In genomic region chr10:15726042-15726441, GRCh38 we compare ENCODE assay signal across 14 cellular contexts.
"Had no signal": no experiment of that assay in that cellular context is flagged by ENCODE, and none has a peak within 500 bp of the region (broad histone marks: within the 10 kb centered on the region; RNA-seq: fewer than 3 reads in every experiment).

No MANE protein-coding gene starts in this region.

- H2AFZ ChIP-seq: hepatocyte had no signal

- H3K9me3 ChIP-seq: neutrophil, psoas muscle, testis had no signal

- H3K4me1 Mint-ChIP-seq: stimulated activated memory B cell treated with anti-CD40 and anti-IgM and Interleukin-4, amounts not matched to agents 10 μg/mL and 1 μg/mL and 100 μg/mL, for 72 hours had no signal

- H3K36me3 Mint-ChIP-seq: stimulated activated memory B cell treated with anti-CD40 and anti-IgM and Interleukin-4, amounts not matched to agents 10 μg/mL and 1 μg/mL and 100 μg/mL, for 72 hours had no signal

- DNase-seq: left colon; left ventricle myocardium superior; psoas muscle; spleen; stimulated activated CD4-positive, alpha-beta T cell treated with anti-CD3 and anti-CD28 coated beads, Interleukin-15, amount 100 ng/mL, for 24 hours; stimulated activated CD4-positive, alpha-beta T cell treated with anti-CD3 and anti-CD28 coated beads, Interleukin-1b, Interleukin-23, amount 100 ng/mL, for 48 hours; stimulated activated CD4-positive, alpha-beta T cell treated with anti-CD3 and anti-CD28 coated beads, Interleukin-4, amount 100 ng/mL, for 24 hours had no signal

- H3K27ac Mint-ChIP-seq: stimulated activated memory B cell treated with anti-CD40 and anti-IgM and Interleukin-4, amounts not matched to agents 10 μg/mL and 1 μg/mL and 100 μg/mL, for 72 hours; stimulated activated naive CD8-positive, alpha-beta T cell treated with anti-CD3 and anti-CD28 coated beads, Interleukin-15, Interleukin-2, amounts not matched to agents 100 ng/mL and 50 ng/mL, for 24 hours had no signal

- H3K36me3 ChIP-seq: neutrophil, spleen had no signal

- H3K4me1 ChIP-seq: psoas muscle had no signal

- H3K4me2 ChIP-seq: hepatocyte had no signal

- H3K27ac ChIP-seq: hepatocyte, neutrophil, psoas muscle, spleen, testis had no signal

- H3K79me2 ChIP-seq: hepatocyte had no signal

- H3K27me3 ChIP-seq: testis had no signal

- H3K4me3 ChIP-seq: hepatocyte, lung, psoas muscle, spleen, testis had no signal

- H3K4me3 Mint-ChIP-seq: nephron progenitor cell; stimulated activated memory B cell treated with anti-CD40 and anti-IgM and Interleukin-4, amounts not matched to agents 10 μg/mL and 1 μg/mL and 100 μg/mL, for 72 hours; stimulated activated naive CD8-positive, alpha-beta T cell treated with anti-CD3 and anti-CD28 coated beads, Interleukin-15, Interleukin-2, amounts not matched to agents 100 ng/mL and 50 ng/mL, for 24 hours had no signal
